In the genomic region with DNA sequence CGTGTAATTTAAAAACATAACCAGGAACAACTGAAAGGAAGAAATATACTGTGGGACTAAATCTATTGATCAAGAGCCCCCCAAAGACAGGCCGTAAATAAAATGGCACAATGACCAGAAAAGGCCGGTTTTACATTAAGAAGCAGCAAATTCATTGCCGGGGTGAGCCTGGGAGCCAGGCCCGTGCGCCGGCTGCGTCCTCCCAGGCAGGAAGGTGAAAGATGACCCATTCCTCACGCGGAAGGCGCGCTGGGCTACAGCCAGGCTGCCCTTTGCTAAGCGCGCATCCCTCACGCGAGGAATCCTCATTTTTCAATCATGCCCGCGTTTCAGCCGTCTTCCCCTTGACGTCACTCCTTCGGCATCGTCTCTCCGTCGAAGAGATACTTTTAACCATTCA, we compare ENCODE assay signal across 28 cellular contexts.
"Had no signal": no experiment of that assay in that cellular context is flagged by ENCODE, and none has a peak within 500 bp of the region (broad histone marks: within the 10 kb centered on the region; RNA-seq: fewer than 3 reads in every experiment).

No MANE protein-coding gene starts in this region.

- H3K27me3 Mint-ChIP-seq: activated CD4-positive, alpha-beta T cell treated with anti-CD3 and anti-CD28 coated beads for 36 hours; activated CD4-positive, alpha-beta T cell treated with anti-CD3 and anti-CD28 coated beads, Interleukin-2, amount 10 ng/mL, durations not matched to agents 24 days and 14 days; activated naive CD8-positive, alpha-beta T cell treated with anti-CD3 and anti-CD28 coated beads for 36 hours had no signal

- H3K27ac ChIP-seq: adrenal gland, body of pancreas, epithelial cell of prostate, esophagus squamous epithelium, gastroesophageal sphincter had no signal

- ATAC-seq: activated CD4-positive, alpha-beta T cell treated with anti-CD3 and anti-CD28 coated beads for 36 hours; activated CD8-positive, alpha-beta memory T cell treated with anti-CD3 and anti-CD28 coated beads, Interleukin-2, amount 10 ng/mL, durations not matched to agents 7 days and 5 days; activated CD8-positive, alpha-beta T cell treated with anti-CD3 and anti-CD28 coated beads, Interleukin-2, amount 10 ng/mL, durations not matched to agents 7 days and 5 days; activated naive CD8-positive, alpha-beta T cell treated with anti-CD3 and anti-CD28 coated beads, Interleukin-2, amount 50 U/mL, for 24 hours; body of pancreas; gastroesophageal sphincter had no signal

- H3K36me3 Mint-ChIP-seq: activated CD4-positive, alpha-beta memory T cell treated with anti-CD3 and anti-CD28 coated beads for 36 hours; activated CD8-positive, alpha-beta memory T cell treated with anti-CD3 and anti-CD28 coated beads, Interleukin-2, amount 10 ng/mL, durations not matched to agents 7 days and 5 days; activated naive CD4-positive, alpha-beta T cell treated with anti-CD3 and anti-CD28 coated beads, Interleukin-2, amount 50 U/mL, for 24 hours; activated naive CD8-positive, alpha-beta T cell treated with anti-CD3 and anti-CD28 coated beads for 36 hours had no signal

- H3K27ac Mint-ChIP-seq: activated CD4-positive, alpha-beta memory T cell treated with anti-CD3 and anti-CD28 coated beads for 36 hours; activated CD4-positive, alpha-beta T cell treated with anti-CD3 and anti-CD28 coated beads for 36 hours; activated CD4-positive, alpha-beta T cell treated with anti-CD3 and anti-CD28 coated beads, Interleukin-2, amount 10 ng/mL, durations not matched to agents 24 days and 14 days; activated CD8-positive, alpha-beta memory T cell treated with anti-CD3 and anti-CD28 coated beads, Interleukin-2, amount 10 ng/mL, durations not matched to agents 7 days and 5 days; activated CD8-positive, alpha-beta T cell treated with anti-CD3 and anti-CD28 coated beads, Interleukin-2, amount 10 ng/mL, durations not matched to agents 7 days and 5 days; activated naive CD4-positive, alpha-beta T cell treated with anti-CD3 and anti-CD28 coated beads for 36 hours; activated naive CD4-positive, alpha-beta T cell treated with anti-CD3 and anti-CD28 coated beads, Interleukin-2, amount 50 U/mL, for 24 hours; activated naive CD8-positive, alpha-beta T cell treated with anti-CD3 and anti-CD28 coated beads for 36 hours; activated naive CD8-positive, alpha-beta T cell treated with anti-CD3 and anti-CD28 coated beads, Interleukin-2, amount 50 U/mL, for 24 hours; activated T-helper 1 cell treated with anti-CD3 and anti-CD28 coated beads, Interleukin-12 subunit alpha, Interleukin-12 subunit beta, Interleukin-2, Interleukin-4 antibody, amounts not matched to agents 30 ng/mL and 10 ng/mL and 1 ng/mL, durations not matched to agents 14 hours and 24 hours and 36 hours; activated T-helper 2 cell treated with anti-CD3 and anti-CD28 coated beads, Interferon-gamma antibody, Interleukin-2, Interleukin-4, amounts not matched to agents 10 μg/mL and 5 μg/mL and 100 μg/mL, durations not matched to agents 14 hours and 24 hours and 36 hours had no signal

- H3K9me3 Mint-ChIP-seq: activated CD4-positive, alpha-beta memory T cell treated with anti-CD3 and anti-CD28 coated beads for 36 hours; activated CD4-positive, alpha-beta T cell treated with anti-CD3 and anti-CD28 coated beads, Interleukin-2, amount 10 ng/mL, durations not matched to agents 24 days and 14 days; activated naive CD4-positive, alpha-beta T cell treated with anti-CD3 and anti-CD28 coated beads for 36 hours; activated naive CD4-positive, alpha-beta T cell treated with anti-CD3 and anti-CD28 coated beads, Interleukin-2, amount 50 U/mL, for 24 hours; activated naive CD8-positive, alpha-beta T cell treated with anti-CD3 and anti-CD28 coated beads for 36 hours; activated naive CD8-positive, alpha-beta T cell treated with anti-CD3 and anti-CD28 coated beads, Interleukin-2, amount 50 U/mL, for 24 hours; activated T-helper 1 cell treated with anti-CD3 and anti-CD28 coated beads, Interleukin-12 subunit alpha, Interleukin-12 subunit beta, Interleukin-2, Interleukin-4 antibody, amounts not matched to agents 30 ng/mL and 10 ng/mL and 1 ng/mL, durations not matched to agents 14 hours and 24 hours and 36 hours; activated T-helper 2 cell treated with anti-CD3 and anti-CD28 coated beads, Interferon-gamma antibody, Interleukin-2, Interleukin-4, amounts not matched to agents 10 μg/mL and 5 μg/mL and 100 μg/mL, durations not matched to agents 14 hours and 24 hours and 36 hours had no signal

- H3K4me3 ChIP-seq: adrenal gland, body of pancreas, esophagus squamous epithelium, gastroesophageal sphincter had no signal

- H3K4me1 Mint-ChIP-seq: activated CD4-positive, alpha-beta T cell treated with anti-CD3 and anti-CD28 coated beads for 36 hours; activated CD4-positive, alpha-beta T cell treated with anti-CD3 and anti-CD28 coated beads, Interleukin-2, amount 10 ng/mL, durations not matched to agents 24 days and 14 days; activated CD8-positive, alpha-beta memory T cell treated with anti-CD3 and anti-CD28 coated beads, Interleukin-2, amount 10 ng/mL, durations not matched to agents 7 days and 5 days; activated naive CD4-positive, alpha-beta T cell treated with anti-CD3 and anti-CD28 coated beads, Interleukin-2, amount 50 U/mL, for 24 hours; activated naive CD8-positive, alpha-beta T cell treated with anti-CD3 and anti-CD28 coated beads for 36 hours; activated naive CD8-positive, alpha-beta T cell treated with anti-CD3 and anti-CD28 coated beads, Interleukin-2, amount 50 U/mL, for 24 hours had no signal

- H3K4me3 Mint-ChIP-seq: activated CD4-positive, alpha-beta memory T cell treated with anti-CD3 and anti-CD28 coated beads for 36 hours; activated CD4-positive, alpha-beta T cell treated with anti-CD3 and anti-CD28 coated beads for 36 hours; activated CD4-positive, alpha-beta T cell treated with anti-CD3 and anti-CD28 coated beads, Interleukin-2, amount 10 ng/mL, durations not matched to agents 24 days and 14 days; activated CD8-positive, alpha-beta memory T cell treated with anti-CD3 and anti-CD28 coated beads, Interleukin-2, amount 10 ng/mL, durations not matched to agents 7 days and 5 days; activated CD8-positive, alpha-beta T cell treated with anti-CD3 and anti-CD28 coated beads, Interleukin-2, amount 10 ng/mL, durations not matched to agents 7 days and 5 days; activated naive CD4-positive, alpha-beta T cell treated with anti-CD3 and anti-CD28 coated beads for 36 hours; activated naive CD4-positive, alpha-beta T cell treated with anti-CD3 and anti-CD28 coated beads, Interleukin-2, amount 50 U/mL, for 24 hours; activated naive CD8-positive, alpha-beta T cell treated with anti-CD3 and anti-CD28 coated beads for 36 hours; activated naive CD8-positive, alpha-beta T cell treated with anti-CD3 and anti-CD28 coated beads, Interleukin-2, amount 50 U/mL, for 24 hours; activated T-helper 1 cell treated with anti-CD3 and anti-CD28 coated beads, Interleukin-12 subunit alpha, Interleukin-12 subunit beta, Interleukin-2, Interleukin-4 antibody, amounts not matched to agents 30 ng/mL and 10 ng/mL and 1 ng/mL, durations not matched to agents 14 hours and 24 hours and 36 hours had no signal

- H3K4me1 ChIP-seq: adrenal gland, body of pancreas, gastroesophageal sphincter had no signal

- H3K27me3 ChIP-seq: body of pancreas had no signal

- H3K36me3 ChIP-seq: adrenal gland, esophagus squamous epithelium, gastroesophageal sphincter had no signal

- H3K9me3 ChIP-seq: adrenal gland, body of pancreas, esophagus squamous epithelium, gastroesophageal sphincter had no signal

- DNase-seq: activated CD4-positive, alpha-beta memory T cell treated with anti-CD3 and anti-CD28 coated beads for 36 hours; activated CD4-positive, alpha-beta T cell treated with anti-CD3 and anti-CD28 coated beads for 36 hours; activated CD4-positive, alpha-beta T cell treated with anti-CD3 and anti-CD28 coated beads, Interleukin-2, amount 10 ng/mL, durations not matched to agents 24 days and 14 days; activated CD4-positive, CD25-positive, alpha-beta regulatory T cell; activated CD4-positive, CD25-positive, alpha-beta regulatory T cell treated with anti-CD3 and anti-CD28 coated beads, Interleukin-2, amount 50 U/mL, for 72 hours; activated CD8-positive, alpha-beta memory T cell treated with anti-CD3 and anti-CD28 coated beads, Interleukin-2, amount 10 ng/mL, durations not matched to agents 7 days and 5 days; activated CD8-positive, alpha-beta memory T cell treated with anti-CD3 and anti-CD28 coated beads, Interleukin-2, amount 50 U/mL, for 4 hours; activated CD8-positive, alpha-beta T cell treated with anti-CD3 and anti-CD28 coated beads, Interleukin-2, amount 10 ng/mL, durations not matched to agents 7 days and 5 days; activated effector memory CD4-positive, alpha-beta T cell treated with anti-CD3 and anti-CD28 coated beads, Interleukin-2, amount 50 U/mL, for 16 hours; activated naive CD4-positive, alpha-beta T cell treated with anti-CD3 and anti-CD28 coated beads for 36 hours; activated naive CD8-positive, alpha-beta T cell treated with anti-CD3 and anti-CD28 coated beads for 36 hours; activated naive CD8-positive, alpha-beta T cell treated with anti-CD3 and anti-CD28 coated beads, Interleukin-2, amount 50 U/mL, for 24 hours; activated T-cell treated with anti-CD3 and anti-CD28 coated beads, Interleukin-2, amount 50 U/mL, for 1 hour; activated T-cell treated with anti-CD3 and anti-CD28 coated beads, Interleukin-2, amount 50 U/mL, for 48 hours; amygdala; aorta; body of pancreas; cortex of kidney; effector CD8-positive, alpha-beta T cell; esophagus squamous epithelium; foreskin melanocyte; T-helper 2 cell had no signal
